Comparison of ENCODE assay signal across 5 cellular contexts in the genomic region with DNA sequence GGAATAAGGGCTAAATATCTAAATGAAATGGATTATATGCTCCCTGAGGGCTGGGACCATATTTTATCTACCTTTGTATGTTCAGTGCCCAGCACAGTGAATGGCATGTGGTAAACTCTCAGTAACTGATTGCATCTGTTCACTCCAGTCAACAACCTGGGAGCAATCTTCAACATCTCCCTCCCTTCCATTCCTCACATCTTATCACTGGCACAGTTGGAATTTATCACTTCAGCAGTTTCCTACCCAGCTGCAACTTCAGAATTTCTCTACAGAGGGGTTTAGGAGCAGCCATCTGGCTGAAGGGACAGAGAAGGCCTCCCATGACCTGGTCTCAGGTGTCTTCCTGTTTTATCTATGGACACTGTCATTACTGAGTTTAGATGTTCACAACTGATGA. TPM values are rescaled to one million over a fixed set of nuclear protein-coding genes. Genes with fewer than 3 reads are reported as not detected.
"Had no signal": no experiment of that assay in that cellular context is flagged by ENCODE, and none has a peak within 500 bp of the region (broad histone marks: within the 10 kb centered on the region; RNA-seq: fewer than 3 reads in every experiment).

No MANE protein-coding gene starts in this region.

- ATAC-seq: GM23338 had no signal

- H3K9me3 Mint-ChIP-seq: GM23338 had no signal

- DNase-seq: H9, HCEC 1CT, IMR-90 had no signal

- H3K27ac Mint-ChIP-seq: GM23338, H9 had no signal

- H3K4me2 ChIP-seq: GM23338 had no signal

- H3K4me3 Mint-ChIP-seq: GM23338, H9 had no signal

- H3K4me3 ChIP-seq: GM23338, K562 had no signal

- H3K4me1 Mint-ChIP-seq: GM23338 had no signal

RNA-seq across cellular contexts. Expression of a gene that starts 52.0 kb away (rescaled TPM):
- polyA plus RNA-seq: K562 had no signal
